ENCODE assay signal across 1 cellular context in the genomic region with DNA sequence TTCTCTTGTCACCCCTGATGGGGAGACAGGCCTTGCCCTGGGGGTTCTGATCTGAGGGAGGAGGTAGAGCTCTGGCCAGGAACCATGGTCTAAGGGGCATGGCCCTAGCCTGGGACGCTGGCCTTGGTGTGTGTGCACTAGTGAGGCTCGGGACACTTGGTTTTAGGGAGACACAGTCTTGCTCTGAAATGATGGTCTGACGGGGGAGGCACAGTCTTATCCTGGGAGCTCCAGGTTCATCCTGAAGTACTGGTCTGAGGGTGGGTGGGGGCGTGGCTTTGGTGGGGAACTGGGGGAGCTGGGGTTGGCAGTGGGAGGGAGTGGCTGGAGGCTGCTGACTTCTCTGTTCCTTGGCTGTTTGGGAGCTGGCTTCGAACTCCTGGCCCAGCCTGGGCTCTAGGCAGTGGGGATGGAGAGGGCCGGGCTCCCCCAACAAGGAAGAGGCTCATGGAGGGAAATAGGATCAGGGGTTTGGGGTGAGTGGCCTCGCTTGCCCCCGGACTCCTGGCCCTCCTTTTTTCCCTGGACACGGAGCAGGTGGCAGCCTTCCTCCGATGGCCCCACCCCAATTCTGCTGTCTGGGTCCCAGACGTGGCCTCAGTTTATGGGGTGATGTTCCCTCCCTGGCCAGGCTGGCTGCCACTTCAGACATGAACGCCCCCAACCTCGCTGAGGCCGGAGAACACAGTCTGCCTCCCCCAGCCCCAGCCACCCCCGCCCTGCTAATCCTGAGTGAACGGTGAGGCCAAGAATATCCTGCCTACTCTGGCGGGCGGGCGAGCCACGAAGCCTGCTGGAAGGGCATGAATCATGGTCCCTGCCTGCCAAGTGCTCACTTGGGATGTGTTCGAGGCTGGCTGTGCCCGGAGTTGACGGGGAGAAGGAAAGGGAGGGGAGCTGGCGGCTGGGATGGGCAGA.
TF ChIP-seq lines count a peak whose summit lies in the region.

No MANE protein-coding gene starts in this region.

TF ChIP-seq in HepG2, 621 proteins besides CTCF, POLR2A, EP300 and RAD21:
- TF ChIP-seq SPEN (CRISPR knock-in tag; IDR thresholded peaks at IDR 0.05; ENCODE audit: low read depth) (no peak), ZNF674 (CRISPR knock-in tag; IDR thresholded peaks at IDR 0.05; ENCODE audit: low read depth) (no peak), FOSL1 (CRISPR knock-in tag; IDR thresholded peaks at IDR 0.05; ENCODE audit: borderline replicate concordance) (no peak), NR1H2 (CRISPR knock-in tag; IDR thresholded peaks at IDR 0.05; ENCODE audit: borderline replicate concordance, low read depth) (no peak), PHF21A (CRISPR knock-in tag; IDR thresholded peaks at IDR 0.05) (no peak), ZNF260 (CRISPR knock-in tag; IDR thresholded peaks at IDR 0.05; ENCODE audit: borderline replicate concordance, low read depth) (no peak), PHF20 (CRISPR knock-in tag; IDR thresholded peaks at IDR 0.05) (no peak)
- TF ChIP-seq, protein P1, sequence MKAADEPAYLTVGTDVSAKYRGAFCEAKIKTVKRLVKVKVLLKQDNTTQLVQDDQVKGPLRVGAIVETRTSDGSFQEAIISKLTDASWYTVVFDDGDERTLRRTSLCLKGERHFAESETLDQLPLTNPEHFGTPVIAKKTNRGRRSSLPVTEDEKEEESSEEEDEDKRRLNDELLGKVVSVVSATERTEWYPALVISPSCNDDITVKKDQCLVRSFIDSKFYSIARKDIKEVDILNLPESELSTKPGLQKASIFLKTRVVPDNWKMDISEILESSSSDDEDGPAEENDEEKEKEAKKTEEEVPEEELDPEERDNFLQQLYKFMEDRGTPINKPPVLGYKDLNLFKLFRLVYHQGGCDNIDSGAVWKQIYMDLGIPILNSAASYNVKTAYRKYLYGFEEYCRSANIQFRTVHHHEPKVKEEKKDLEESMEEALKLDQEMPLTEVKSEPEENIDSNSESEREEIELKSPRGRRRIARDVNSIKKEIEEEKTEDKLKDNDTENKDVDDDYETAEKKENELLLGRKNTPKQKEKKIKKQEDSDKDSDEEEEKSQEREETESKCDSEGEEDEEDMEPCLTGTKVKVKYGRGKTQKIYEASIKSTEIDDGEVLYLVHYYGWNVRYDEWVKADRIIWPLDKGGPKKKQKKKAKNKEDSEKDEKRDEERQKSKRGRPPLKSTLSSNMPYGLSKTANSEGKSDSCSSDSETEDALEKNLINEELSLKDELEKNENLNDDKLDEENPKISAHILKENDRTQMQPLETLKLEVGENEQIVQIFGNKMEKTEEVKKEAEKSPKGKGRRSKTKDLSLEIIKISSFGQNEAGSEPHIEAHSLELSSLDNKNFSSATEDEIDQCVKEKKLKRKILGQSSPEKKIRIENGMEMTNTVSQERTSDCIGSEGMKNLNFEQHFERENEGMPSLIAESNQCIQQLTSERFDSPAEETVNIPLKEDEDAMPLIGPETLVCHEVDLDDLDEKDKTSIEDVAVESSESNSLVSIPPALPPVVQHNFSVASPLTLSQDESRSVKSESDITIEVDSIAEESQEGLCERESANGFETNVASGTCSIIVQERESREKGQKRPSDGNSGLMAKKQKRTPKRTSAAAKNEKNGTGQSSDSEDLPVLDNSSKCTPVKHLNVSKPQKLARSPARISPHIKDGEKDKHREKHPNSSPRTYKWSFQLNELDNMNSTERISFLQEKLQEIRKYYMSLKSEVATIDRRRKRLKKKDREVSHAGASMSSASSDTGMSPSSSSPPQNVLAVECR (CRISPR knock-in tag; IDR thresholded peaks at IDR 0.05; ENCODE audit: borderline replicate concordance) = no peak
- TF ChIP-seq, protein P2, sequence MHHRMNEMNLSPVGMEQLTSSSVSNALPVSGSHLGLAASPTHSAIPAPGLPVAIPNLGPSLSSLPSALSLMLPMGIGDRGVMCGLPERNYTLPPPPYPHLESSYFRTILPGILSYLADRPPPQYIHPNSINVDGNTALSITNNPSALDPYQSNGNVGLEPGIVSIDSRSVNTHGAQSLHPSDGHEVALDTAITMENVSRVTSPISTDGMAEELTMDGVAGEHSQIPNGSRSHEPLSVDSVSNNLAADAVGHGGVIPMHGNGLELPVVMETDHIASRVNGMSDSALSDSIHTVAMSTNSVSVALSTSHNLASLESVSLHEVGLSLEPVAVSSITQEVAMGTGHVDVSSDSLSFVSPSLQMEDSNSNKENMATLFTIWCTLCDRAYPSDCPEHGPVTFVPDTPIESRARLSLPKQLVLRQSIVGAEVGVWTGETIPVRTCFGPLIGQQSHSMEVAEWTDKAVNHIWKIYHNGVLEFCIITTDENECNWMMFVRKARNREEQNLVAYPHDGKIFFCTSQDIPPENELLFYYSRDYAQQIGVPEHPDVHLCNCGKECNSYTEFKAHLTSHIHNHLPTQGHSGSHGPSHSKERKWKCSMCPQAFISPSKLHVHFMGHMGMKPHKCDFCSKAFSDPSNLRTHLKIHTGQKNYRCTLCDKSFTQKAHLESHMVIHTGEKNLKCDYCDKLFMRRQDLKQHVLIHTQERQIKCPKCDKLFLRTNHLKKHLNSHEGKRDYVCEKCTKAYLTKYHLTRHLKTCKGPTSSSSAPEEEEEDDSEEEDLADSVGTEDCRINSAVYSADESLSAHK (CRISPR knock-in tag; IDR thresholded peaks at IDR 0.05; ENCODE audit: borderline replicate concordance) = no peak
- TF ChIP-seq, protein P3, sequence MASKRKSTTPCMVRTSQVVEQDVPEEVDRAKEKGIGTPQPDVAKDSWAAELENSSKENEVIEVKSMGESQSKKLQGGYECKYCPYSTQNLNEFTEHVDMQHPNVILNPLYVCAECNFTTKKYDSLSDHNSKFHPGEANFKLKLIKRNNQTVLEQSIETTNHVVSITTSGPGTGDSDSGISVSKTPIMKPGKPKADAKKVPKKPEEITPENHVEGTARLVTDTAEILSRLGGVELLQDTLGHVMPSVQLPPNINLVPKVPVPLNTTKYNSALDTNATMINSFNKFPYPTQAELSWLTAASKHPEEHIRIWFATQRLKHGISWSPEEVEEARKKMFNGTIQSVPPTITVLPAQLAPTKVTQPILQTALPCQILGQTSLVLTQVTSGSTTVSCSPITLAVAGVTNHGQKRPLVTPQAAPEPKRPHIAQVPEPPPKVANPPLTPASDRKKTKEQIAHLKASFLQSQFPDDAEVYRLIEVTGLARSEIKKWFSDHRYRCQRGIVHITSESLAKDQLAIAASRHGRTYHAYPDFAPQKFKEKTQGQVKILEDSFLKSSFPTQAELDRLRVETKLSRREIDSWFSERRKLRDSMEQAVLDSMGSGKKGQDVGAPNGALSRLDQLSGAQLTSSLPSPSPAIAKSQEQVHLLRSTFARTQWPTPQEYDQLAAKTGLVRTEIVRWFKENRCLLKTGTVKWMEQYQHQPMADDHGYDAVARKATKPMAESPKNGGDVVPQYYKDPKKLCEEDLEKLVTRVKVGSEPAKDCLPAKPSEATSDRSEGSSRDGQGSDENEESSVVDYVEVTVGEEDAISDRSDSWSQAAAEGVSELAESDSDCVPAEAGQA (IDR thresholded peaks at IDR 0.05; ENCODE audit: low read depth) = no peak
- TF ChIP-seq, protein P3 (CRISPR knock-in tag; IDR thresholded peaks at IDR 0.05; ENCODE audit: borderline replicate concordance) = no peak
